Comparison of ENCODE assay signal across 9 cellular contexts in genomic region chr3:36945326-36945980, GRCh38. TPM values are rescaled to one million over a fixed set of nuclear protein-coding genes. Genes with fewer than 3 reads are reported as not detected.
A peak's percentile ranks its signal among the peaks of the same experiment; 100 is the strongest.
DNase-seq lines count a peak whose midpoint lies in the region; ATAC-seq and TF ChIP-seq lines count a peak whose summit lies in the region.
"Had no signal": no experiment of that assay in that cellular context is flagged by ENCODE, and none has a peak within 500 bp of the region (broad histone marks: within the 10 kb centered on the region; RNA-seq: fewer than 3 reads in every experiment).

No MANE protein-coding gene starts in this region.

- peaks cover 0 to 24% (median 16%) of the 10 kb centered on the region in 8 donors for H3K9me3 Mint-ChIP-seq in CD4-positive, alpha-beta memory T cell
- H3K9me3 Mint-ChIP-seq in T-cell (peaks cover 2 to 10% (median 4%) of the 10 kb centered on the region in 3 donors), progenitor cell of endocrine pancreas (ENCODE audit: low read depth) (peaks cover 14% of the 10 kb centered on the region)

- no peak for DNase-seq in CD4-positive, alpha-beta memory T cell
- no peak for DNase-seq in T-cell
- no peak for DNase-seq in fibroblast of pulmonary artery (ENCODE audit: low read depth)
- DNase-seq in progenitor cell of endocrine pancreas (ENCODE audit: low spot score, unreplicated experiment), result no peak
- no peak for DNase-seq in HCEC 1CT
- no peak for DNase-seq in cerebellar cortex (ENCODE audit: low spot score)
- DNase-seq: NCI-H226 had no signal

- H3K27me3 ChIP-seq in CD4-positive, alpha-beta memory T cell (ENCODE audit: insufficient read depth, low read length), result no peaks in the 10 kb centered on the region

- H3K9me3 ChIP-seq in CD4-positive, alpha-beta memory T cell (ENCODE audit: control insufficient read depth in 1 of 2, low read length in 2 of 2), result no peaks in the 10 kb centered on the region

- no peak for TF ChIP-seq CTCF in fibroblast of pulmonary artery (IDR thresholded peaks at IDR 0.05; ENCODE audit: low read length, missing control alignments)
- TF ChIP-seq CTCF in progenitor cell of endocrine pancreas (IDR thresholded peaks at IDR 0.05; ENCODE audit: unreplicated experiment), result no peak

- H3K4me1 ChIP-seq in CD4-positive, alpha-beta memory T cell (ENCODE audit: insufficient read depth, low read length), result peaks cover 13% of the 10 kb centered on the region

- POLR2A ChIA-PET in CD4-positive, alpha-beta memory T cell (lab: Charles Lee; ENCODE audit: partially characterized antibody), result interaction anchor here (1.1 to 4.1 kb wide), 13 partner anchors 12 to 82 kb away, joined by 3 to 74 read pairs (median 13); partner anchors contain the start of genes EPM2AIP1 and MLH1
- POLR2A ChIA-PET in T-cell (lab: Charles Lee), result interaction anchor here (0.6 to 1.9 kb wide), 3 partner anchors 33 to 1016 kb away, joined by 3 to 6 read pairs (median 4); partner anchors contain the start of genes EPM2AIP1 (in 1 of the 2) and MLH1 (in 1 of the 2)

- intact Hi-C loops in CD4-positive, alpha-beta memory T cell (cut with micrococcal nuclease), result no loop called here

- CTCF ChIA-PET in CD4-positive, alpha-beta memory T cell (lab: Charles Lee; ENCODE audit: partially characterized antibody), result interaction anchor here (0.8 to 3.2 kb wide), 9 partner anchors 13 to 77 kb away, joined by 3 to 40 read pairs (median 4); no protein-coding TSS in a partner anchor
- CTCF ChIA-PET in T-cell (lab: Charles Lee), result interaction anchor here in 1 of 2 donors (0.6 to 3.4 kb wide), 5 partner anchors 13 to 62 kb away, joined by 3 to 34 read pairs (median 4); no protein-coding TSS in a partner anchor

- ATAC-seq in T-cell (replicated peaks in 1 of 4) (no peak), HG02759 (IDR thresholded peaks at IDR 0.05; ENCODE audit: unreplicated experiment) (no peak), HG02610 (IDR thresholded peaks at IDR 0.05; ENCODE audit: unreplicated experiment) (no peak)

- peak overlapping the region; percentile 21 to 80 for H3K4me3 ChIP-seq in CD4-positive, alpha-beta memory T cell (ENCODE audit: low read length in 2 of 2)
- peak overlapping the region; percentile 64 for H3K4me3 ChIP-seq in fibroblast of pulmonary artery (replicated peaks; ENCODE audit: low read depth, low read length)

- peak overlapping the region; percentile 67 for H3K27ac ChIP-seq in CD4-positive, alpha-beta memory T cell (ENCODE audit: low read depth, low read length)

- H3K36me3 ChIP-seq in CD4-positive, alpha-beta memory T cell (ENCODE audit: insufficient read depth, low read length), result no peaks in the 10 kb centered on the region

- H3K4me1 Mint-ChIP-seq in CD4-positive, alpha-beta memory T cell, result peaks cover 6 to 42% (median 24%) of the 10 kb centered on the region in 4 donors
- peaks cover 13 to 24% (median 23%) of the 10 kb centered on the region in 3 donors for H3K4me1 Mint-ChIP-seq in T-cell
- H3K4me1 Mint-ChIP-seq in progenitor cell of endocrine pancreas (ENCODE audit: low read depth), result peaks cover 16% of the 10 kb centered on the region

- H3K4me3 Mint-ChIP-seq in CD4-positive, alpha-beta memory T cell, result peak overlapping the region; percentile 84 to 90 (median 88)
- H3K4me3 Mint-ChIP-seq in T-cell, result peak overlapping the region; percentile 77 to 87 (median 82)
- H3K4me3 Mint-ChIP-seq in progenitor cell of endocrine pancreas (ENCODE audit: low read depth), result peak overlapping the region; percentile 73

- peaks cover 11 to 15% of the 10 kb centered on the region in 2 donors for H3K36me3 Mint-ChIP-seq in CD4-positive, alpha-beta memory T cell
- peaks cover 7% of the 10 kb centered on the region for H3K36me3 Mint-ChIP-seq in T-cell
- peaks cover 10% of the 10 kb centered on the region for H3K36me3 Mint-ChIP-seq in progenitor cell of endocrine pancreas (ENCODE audit: insufficient read depth)

- no peaks in the 10 kb centered on the region for H3K27me3 Mint-ChIP-seq in CD4-positive, alpha-beta memory T cell
- H3K27me3 Mint-ChIP-seq in T-cell (no peaks in the 10 kb centered on the region), progenitor cell of endocrine pancreas (peaks cover 13% of the 10 kb centered on the region)

- peak overlapping the region; percentile 85 to 94 (median 89) for H3K27ac Mint-ChIP-seq in CD4-positive, alpha-beta memory T cell
- peak overlapping the region; percentile 78 to 80 for H3K27ac Mint-ChIP-seq in T-cell
- no peak overlapping the region for H3K27ac Mint-ChIP-seq in progenitor cell of endocrine pancreas

RNA-seq across cellular contexts. Expression of gene TRANK1, which starts 0.6 kb away (rescaled TPM):
- total RNA-seq in CD4-positive, alpha-beta memory T cell, result 100 to 1,000 TPM; 151 to 155 TPM
- 10 to 100 TPM in 1 of 2 donors, 1 to 10 TPM in 1; 9.6 to 43.9 TPM for polyA plus RNA-seq in CD4-positive, alpha-beta memory T cell
- total RNA-seq in T-cell, result 100 to 1,000 TPM in 3 of 5 donors, 10 to 100 TPM in 2; 96.0 to 160 (median 127) TPM
- total RNA-seq in progenitor cell of endocrine pancreas, result 16.4 and 17.1 TPM in 2 replicates

RNA-seq across cellular contexts. Expression of gene EPM2AIP1, which starts 47.5 kb away (rescaled TPM):
- 10 to 100 TPM; 46.3 to 47.0 TPM for total RNA-seq in CD4-positive, alpha-beta memory T cell
- 10 to 100 TPM in 1 of 2 donors, 1 to 10 TPM in 1; 9.1 to 10.0 TPM for polyA plus RNA-seq in CD4-positive, alpha-beta memory T cell
- total RNA-seq in T-cell, result 10 to 100 TPM; 27.0 to 36.3 (median 29.3) TPM
- total RNA-seq in progenitor cell of endocrine pancreas, result 29.7 and 30.4 TPM in 2 replicates

RNA-seq across cellular contexts. Expression of gene MLH1, which starts 47.9 kb away (rescaled TPM):
- 10 to 100 TPM; 30.3 to 33.8 TPM for total RNA-seq in CD4-positive, alpha-beta memory T cell
- 10 to 100 TPM; 15.6 to 18.9 TPM for polyA plus RNA-seq in CD4-positive, alpha-beta memory T cell
- total RNA-seq in T-cell (10 to 100 TPM; 24.7 to 32.4 (median 28.6) TPM), progenitor cell of endocrine pancreas (43.8 and 46.9 TPM in 2 replicates)
